ENCODE assay signal across 20 cellular contexts in the genomic region with DNA sequence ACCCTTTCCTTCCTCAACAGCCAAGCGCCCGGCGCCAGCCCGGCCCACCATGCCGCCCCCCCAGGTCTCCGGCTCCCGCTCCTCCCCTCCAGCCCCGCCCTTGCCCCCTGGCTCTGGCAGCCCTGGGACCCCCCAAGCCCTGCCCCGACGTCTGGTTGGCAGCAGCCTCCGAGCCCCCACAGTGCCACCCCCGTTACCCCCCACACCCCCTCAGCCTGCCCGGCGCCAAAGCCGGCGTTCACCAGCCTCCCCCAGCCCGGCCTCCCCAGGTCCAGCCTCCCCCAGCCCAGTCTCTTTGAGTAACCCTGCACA.
"Had no signal": no experiment of that assay in that cellular context is flagged by ENCODE, and none has a peak within 500 bp of the region (broad histone marks: within the 10 kb centered on the region; RNA-seq: fewer than 3 reads in every experiment).

No MANE protein-coding gene starts in this region.

- FAIRE-seq: HTR-8/SVneo, K562 had no signal

- H3K4me3 ChIP-seq: K562 had no signal

- DNase-seq: Kasumi-1, MM.1S, NCI-H1105, NCI-H1417 treated with DMSO at 0.1 percent for 48 hours, NCI-H146, NCI-H1694 treated with DMSO at 0.1 percent for 48 hours, NCI-H1930, NCI-H2081, NCI-H2107, NCI-H2227 treated with DMSO at 0.1 percent for 48 hours, NCI-H524, NCI-H526 treated with DMSO at 0.1 percent for 48 hours, NCI-H748 treated with DMSO at 0.1 percent for 48 hours, Right ventricle myocardium superior, SIG-M5, SK-N-SH had no signal

- ATAC-seq: K562 had no signal

- H3K27ac ChIP-seq: HL-60, KMS-11 had no signal

- H3K9me3 ChIP-seq: SK-N-SH had no signal

- H3K4me2 ChIP-seq: KMS-11, SK-N-SH had no signal

- H3K9ac ChIP-seq: KMS-11, SK-N-SH had no signal
